8 cellular contexts compared by ENCODE assay signal in the genomic region with DNA sequence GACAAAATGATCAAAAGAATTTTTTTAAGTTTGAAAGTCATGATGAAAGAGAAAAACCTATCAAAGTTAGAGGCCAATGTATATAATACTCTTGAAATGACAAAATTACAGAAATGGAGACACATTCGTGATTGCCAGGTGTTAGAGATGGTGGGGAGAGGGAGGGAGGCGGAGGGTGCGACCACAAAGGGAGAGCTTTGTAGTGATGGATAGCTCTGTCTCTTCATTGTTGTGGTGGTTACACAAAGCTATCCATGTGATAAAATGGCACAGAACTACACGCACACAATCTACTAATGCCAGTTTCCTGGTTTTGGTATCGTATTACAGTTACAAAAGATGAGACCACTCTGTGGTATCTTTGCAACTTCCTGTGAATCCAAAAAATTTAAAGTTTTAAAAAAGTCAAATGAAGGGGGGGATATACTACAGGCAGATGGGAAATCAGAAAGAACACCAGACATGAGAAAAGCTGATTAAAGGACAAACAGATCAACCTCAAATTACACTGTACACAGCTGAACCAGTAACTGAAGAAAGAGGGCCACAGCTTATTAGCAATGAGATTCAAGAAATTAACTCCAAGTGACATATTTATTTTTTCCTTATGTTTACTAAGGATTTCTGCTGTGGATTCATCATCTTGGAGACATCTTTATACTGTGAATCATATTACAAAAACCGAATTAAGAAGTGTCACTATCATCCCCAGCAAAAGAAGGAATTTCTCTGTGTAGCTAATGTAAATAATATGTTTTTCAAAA.
DNase-seq lines count a peak whose midpoint lies in the region; ATAC-seq and TF ChIP-seq lines count a peak whose summit lies in the region.

No MANE protein-coding gene starts in this region.

- H3K79me2 ChIP-seq in fibroblast of lung (ENCODE audit: control insufficient read depth, insufficient read depth, low read length): peaks cover 4% of the 10 kb centered on the region

- peaks cover 70% of the 10 kb centered on the region for H3K4me1 Mint-ChIP-seq in activated naive CD4-positive, alpha-beta T cell treated with anti-CD3 and anti-CD28 coated beads for 36 hours (ENCODE audit: low read depth)

- no peaks in the 10 kb centered on the region for H3K27me3 ChIP-seq in RWPE2 (ENCODE audit: insufficient read depth, poor library complexity, severe bottlenecking)
- H3K27me3 ChIP-seq in fibroblast of lung (ENCODE audit: control insufficient read depth, insufficient read depth, low read length): no peaks in the 10 kb centered on the region
- no peaks in the 10 kb centered on the region for H3K27me3 ChIP-seq in effector memory CD4-positive, alpha-beta T cell (replicated peaks; ENCODE audit: control insufficient read depth, insufficient read depth, low read length, poor library complexity, severe bottlenecking)

- H3K4me3 ChIP-seq in RWPE2 (ENCODE audit: severe bottlenecking) (no peak overlapping the region), fibroblast of lung (replicated peaks in 1 of 4; ENCODE audit: control extremely low read depth in 1 of 4, insufficient read depth in 1 of 4, low read depth in 3 of 4, low read length in 4 of 4) (no peak overlapping the region)
- H3K4me3 ChIP-seq in effector memory CD4-positive, alpha-beta T cell (ENCODE audit: insufficient read depth, low read depth, low read length, poor library complexity, severe bottlenecking): no peak overlapping the region

- H3K27me3 Mint-ChIP-seq in activated naive CD4-positive, alpha-beta T cell treated with anti-CD3 and anti-CD28 coated beads for 36 hours (ENCODE audit: low read depth): no peaks in the 10 kb centered on the region

- H3K9me3 Mint-ChIP-seq in activated naive CD4-positive, alpha-beta T cell treated with anti-CD3 and anti-CD28 coated beads for 36 hours: no peaks in the 10 kb centered on the region

- H3K9me3 ChIP-seq in RWPE2 (ENCODE audit: severe bottlenecking) (no peaks in the 10 kb centered on the region), fibroblast of lung (ENCODE audit: control insufficient read depth, insufficient read depth, low read depth, low read length) (no peaks in the 10 kb centered on the region)
- no peaks in the 10 kb centered on the region for H3K9me3 ChIP-seq in effector memory CD4-positive, alpha-beta T cell (ENCODE audit: control insufficient read depth, low read length)

- intact Hi-C loops in activated naive CD4-positive, alpha-beta T cell treated with anti-CD3 and anti-CD28 coated beads for 36 hours (cut with micrococcal nuclease): loop anchor here (1.0 kb wide), 1 partner anchor 8 kb away; no protein-coding TSS in a partner anchor

- peak overlapping the region; percentile 42 for H3K27ac ChIP-seq in RWPE2 (ENCODE audit: poor library complexity, severe bottlenecking)
- H3K27ac ChIP-seq in fibroblast of lung (ENCODE audit: insufficient read depth, low read length): peak overlapping the region; percentile 71
- peak overlapping the region; percentile 79 for H3K27ac ChIP-seq in substantia nigra (ENCODE audit: low read depth, low read length, poor library complexity, severe bottlenecking)
- H3K27ac ChIP-seq in effector memory CD4-positive, alpha-beta T cell (ENCODE audit: insufficient read depth, low read length, poor library complexity, severe bottlenecking): no peak overlapping the region

- H3K36me3 Mint-ChIP-seq in activated naive CD4-positive, alpha-beta T cell treated with anti-CD3 and anti-CD28 coated beads for 36 hours (ENCODE audit: low read depth): peaks cover 1% of the 10 kb centered on the region

- H3K4me2 ChIP-seq in fibroblast of lung (ENCODE audit: extremely low read depth, insufficient read depth, low read length): peak overlapping the region; percentile 4

- H3K4me3 Mint-ChIP-seq in activated naive CD4-positive, alpha-beta T cell treated with anti-CD3 and anti-CD28 coated beads for 36 hours: peak overlapping the region; percentile 44

- H3K9ac ChIP-seq in fibroblast of lung (ENCODE audit: insufficient read depth, low read length): no peak overlapping the region

- no peak overlapping the region for H2AFZ ChIP-seq in fibroblast of lung (ENCODE audit: low read length)

- CTCF ChIA-PET in activated naive CD4-positive, alpha-beta T cell treated with anti-CD3 and anti-CD28 coated beads for 36 hours (lab: Charles Lee): interaction anchor here (0.6 to 1.0 kb wide), 3 partner anchors 8 to 76 kb away, joined by 3 to 4 read pairs (median 3); no protein-coding TSS in a partner anchor

- H3K4me1 ChIP-seq in RWPE2 (ENCODE audit: insufficient read depth, poor library complexity, severe bottlenecking): peaks cover 12% of the 10 kb centered on the region
- H3K4me1 ChIP-seq in fibroblast of lung (ENCODE audit: control insufficient read depth, extremely low read depth, insufficient read depth, low read length): peaks cover 12% of the 10 kb centered on the region
- no peaks in the 10 kb centered on the region for H3K4me1 ChIP-seq in effector memory CD4-positive, alpha-beta T cell (ENCODE audit: control insufficient read depth, insufficient read depth, low read length, poor library complexity, severe bottlenecking)

- TF ChIP-seq CTCF in RWPE2 (IDR thresholded peaks at IDR 0.05; ENCODE audit: poor library complexity, severe bottlenecking): no peak
- TF ChIP-seq CTCF in fibroblast of lung (conservative IDR thresholded peaks at IDR 0.05 in 1 of 2, IDR thresholded peaks at IDR 0.05 in 1 of 2; ENCODE audit: low read depth in 1 of 2, low read length in 2 of 2): no peak

- no peaks in the 10 kb centered on the region for H4K20me1 ChIP-seq in fibroblast of lung (ENCODE audit: control insufficient read depth, extremely low read depth, insufficient read depth, low read length)

- H3K27ac Mint-ChIP-seq in activated naive CD4-positive, alpha-beta T cell treated with anti-CD3 and anti-CD28 coated beads for 36 hours: peak overlapping the region; percentile 65

- ATAC-seq in RWPE2 (ENCODE audit: low read depth) (peak; percentile 21; the same call in 1 of the 3 replicates), HG03571 (IDR thresholded peaks at IDR 0.05; ENCODE audit: unreplicated experiment) (no peak)

- peak; percentile 67 for DNase-seq in activated naive CD4-positive, alpha-beta T cell treated with anti-CD3 and anti-CD28 coated beads for 36 hours
- no peak for DNase-seq in activated naive CD4-positive, alpha-beta T cell treated with Interleukin-2 at 50 U/mL for 16 hours
- no peak for DNase-seq in RWPE2 (ENCODE audit: low spot score)
- peak; percentile 34 to 55 for DNase-seq in fibroblast of lung (ENCODE audit: low read depth in 2 of 2)
- DNase-seq in substantia nigra (lab: John Stamatoyannopoulos, UW): peak in 16 of 49 donors; percentile 9 to 68 (median 32)
- DNase-seq in effector memory CD4-positive, alpha-beta T cell: no peak
- DNase-seq in DMS53 treated with DMSO at 0.1 percent for 48 hours (lab: John Stamatoyannopoulos, UW; ENCODE audit: unreplicated experiment): no peak

- H3K36me3 ChIP-seq in RWPE2 (ENCODE audit: low read depth) (no peaks in the 10 kb centered on the region; the same call in 1 of the 2 replicates), fibroblast of lung (ENCODE audit: control insufficient read depth, insufficient read depth, low read length) (no peaks in the 10 kb centered on the region)
- no peaks in the 10 kb centered on the region for H3K36me3 ChIP-seq in effector memory CD4-positive, alpha-beta T cell (ENCODE audit: control insufficient read depth, insufficient read depth, low read length)

Comparison
In these comparisons a context has a peak if more than half of its experiments do, and no peak if none do; other contexts are left out.
1. DNase-seq: peak in activated naive CD4-positive, alpha-beta T cell treated with anti-CD3 and anti-CD28 coated beads for 36 hours (single experiment) and fibroblast of lung (2 of 2); none in activated naive CD4-positive, alpha-beta T cell treated with Interleukin-2 at 50 U/mL for 16 hours (single experiment), RWPE2 (single experiment), effector memory CD4-positive, alpha-beta T cell (0 of 3) and DMS53 treated with DMSO at 0.1 percent for 48 hours (single experiment).